31 cellular contexts compared by ENCODE assay signal in the genomic region with DNA sequence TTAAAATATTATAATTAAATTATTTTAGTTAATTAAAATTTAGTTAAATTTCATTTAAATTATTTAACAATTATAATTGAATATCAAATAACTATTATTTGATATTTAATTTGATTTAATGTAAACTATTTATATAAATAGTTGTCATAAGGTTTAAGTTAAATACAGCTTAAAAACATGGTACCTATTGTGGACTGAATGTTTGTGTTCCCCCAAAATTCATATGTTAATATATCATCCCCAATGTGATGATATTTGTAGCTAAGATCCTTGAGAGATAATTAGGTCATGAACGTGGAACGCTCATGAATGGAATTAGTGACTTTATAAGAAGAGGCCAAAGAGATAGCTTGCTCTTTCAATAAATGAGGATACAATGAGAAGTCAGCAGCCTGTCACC.
"Had no signal": no experiment of that assay in that cellular context is flagged by ENCODE, and none has a peak within 500 bp of the region (broad histone marks: within the 10 kb centered on the region; RNA-seq: fewer than 3 reads in every experiment).

No MANE protein-coding gene starts in this region.

- ATAC-seq: activated CD8-positive, alpha-beta T cell treated with anti-CD3 and anti-CD28 coated beads, Interleukin-2, amount 10 ng/mL, durations not matched to agents 7 days and 5 days; body of pancreas; Panc1; T-cell; T-helper 17 cell had no signal

- H3K36me3 Mint-ChIP-seq: activated naive CD4-positive, alpha-beta T cell treated with anti-CD3 and anti-CD28 coated beads, Interleukin-2, amount 50 U/mL, for 72 hours; IgD-negative memory B cell; T-cell had no signal

- H3K4me1 Mint-ChIP-seq: activated CD4-positive, alpha-beta T cell treated with anti-CD3 and anti-CD28 coated beads, Interleukin-2, amount 10 ng/mL, durations not matched to agents 24 days and 14 days; IgD-negative memory B cell; T-cell; T-helper 17 cell had no signal

- H3K9me3 Mint-ChIP-seq: activated CD4-positive, alpha-beta T cell treated with anti-CD3 and anti-CD28 coated beads, Interleukin-2, amount 10 ng/mL, durations not matched to agents 24 days and 14 days had no signal

- DNase-seq: activated CD4-positive, alpha-beta T cell treated with anti-CD3 and anti-CD28 coated beads, Interleukin-2, amount 10 ng/mL, durations not matched to agents 24 days and 14 days; activated CD4-positive, alpha-beta T cell treated with anti-CD3 and anti-CD28 coated beads, Interleukin-2, amount 50 U/mL, for 4 hours; activated CD8-positive, alpha-beta T cell treated with anti-CD3 and anti-CD28 coated beads, Interleukin-2, amount 10 ng/mL, durations not matched to agents 7 days and 5 days; activated gamma-delta T cell treated with Interleukin-2 at 50 U/mL for 16 hours; activated naive CD4-positive, alpha-beta T cell treated with anti-CD3 and anti-CD28 coated beads for 36 hours; activated T-cell treated with anti-CD3 and anti-CD28 coated beads, Interleukin-2, amount 50 U/mL, for 24 hours; adrenal gland; body of pancreas; KG1; MG63; NCI-H1105; NCI-H1417 treated with DMSO at 0.1 percent for 48 hours; NCI-H1694; NCI-H1930; NCI-H2081 treated with DMSO at 0.1 percent for 48 hours; NCI-H2171 treated with DMSO at 0.1 percent for 48 hours; NCI-H2227 treated with DMSO at 0.1 percent for 48 hours; NCI-H446; NCI-H510A treated with DMSO at 0.1 percent for 48 hours; NCI-H526 treated with DMSO at 0.1 percent for 48 hours; NCI-H774; SHP77; T-cell; T-helper 17 cell; T-helper 9 cell; WERI-Rb-1 had no signal

- H3K4me3 Mint-ChIP-seq: activated CD4-positive, alpha-beta T cell treated with anti-CD3 and anti-CD28 coated beads, Interleukin-2, amount 10 ng/mL, durations not matched to agents 24 days and 14 days; activated CD8-positive, alpha-beta T cell treated with anti-CD3 and anti-CD28 coated beads, Interleukin-2, amount 10 ng/mL, durations not matched to agents 7 days and 5 days; activated naive CD4-positive, alpha-beta T cell treated with anti-CD3 and anti-CD28 coated beads for 36 hours; activated T-cell treated with anti-CD3 and anti-CD28 coated beads, Interleukin-2, amount 50 U/mL, for 24 hours; IgD-negative memory B cell; T-cell; T-helper 17 cell had no signal

- H3K27ac Mint-ChIP-seq: activated CD4-positive, alpha-beta T cell treated with anti-CD3 and anti-CD28 coated beads, Interleukin-2, amount 10 ng/mL, durations not matched to agents 24 days and 14 days; activated CD8-positive, alpha-beta T cell treated with anti-CD3 and anti-CD28 coated beads, Interleukin-2, amount 10 ng/mL, durations not matched to agents 7 days and 5 days; activated naive CD4-positive, alpha-beta T cell treated with anti-CD3 and anti-CD28 coated beads for 36 hours; activated naive CD4-positive, alpha-beta T cell treated with anti-CD3 and anti-CD28 coated beads, Interleukin-2, amount 50 U/mL, for 72 hours; activated T-cell treated with anti-CD3 and anti-CD28 coated beads, Interleukin-2, amount 50 U/mL, for 24 hours; activated T-helper 2 cell treated with anti-CD3 and anti-CD28 coated beads, Interferon-gamma antibody, Interleukin-2, Interleukin-4, amounts not matched to agents 10 μg/mL and 5 μg/mL and 100 μg/mL, durations not matched to agents 14 hours and 24 hours and 36 hours; IgD-negative memory B cell; T-cell; T-helper 17 cell had no signal

- H3K27me3 Mint-ChIP-seq: activated CD4-positive, alpha-beta T cell treated with anti-CD3 and anti-CD28 coated beads, Interleukin-2, amount 10 ng/mL, durations not matched to agents 24 days and 14 days; activated T-cell treated with anti-CD3 and anti-CD28 coated beads, Interleukin-2, amount 50 U/mL, for 24 hours; IgD-negative memory B cell; T-cell; T-helper 17 cell had no signal

- FAIRE-seq: astrocyte had no signal
